8 cellular contexts compared by ENCODE assay signal in genomic region chr1:66371233-66372005, GRCh38.
A peak's percentile ranks its signal among the peaks of the same experiment; 100 is the strongest.
DNase-seq lines count a peak whose midpoint lies in the region; ATAC-seq and TF ChIP-seq lines count a peak whose summit lies in the region.

No MANE protein-coding gene starts in this region.

- H3K4me3 Mint-ChIP-seq in activated CD8-positive, alpha-beta memory T cell treated with anti-CD3 and anti-CD28 coated beads, Interleukin-2, amount 10 ng/mL, durations not matched to agents 7 days and 5 days, result peak overlapping the region; percentile 13

- TF ChIP-seq CTCF in smooth muscle cell (IDR thresholded peaks at IDR 0.05; ENCODE audit: borderline replicate concordance, insufficient read depth, poor library complexity, severe bottlenecking), result no peak

- no peaks in the 10 kb centered on the region for H3K27me3 ChIP-seq in smooth muscle cell (ENCODE audit: low read depth)

- no peaks in the 10 kb centered on the region for H3K9me3 Mint-ChIP-seq in activated CD8-positive, alpha-beta memory T cell treated with anti-CD3 and anti-CD28 coated beads, Interleukin-2, amount 10 ng/mL, durations not matched to agents 7 days and 5 days (ENCODE audit: low read depth)

- peaks cover 70% of the 10 kb centered on the region for H3K36me3 Mint-ChIP-seq in activated CD8-positive, alpha-beta memory T cell treated with anti-CD3 and anti-CD28 coated beads, Interleukin-2, amount 10 ng/mL, durations not matched to agents 7 days and 5 days

- no peaks in the 10 kb centered on the region for H3K79me2 ChIP-seq in smooth muscle cell (ENCODE audit: low read depth)

- no peak overlapping the region for H2AFZ ChIP-seq in smooth muscle cell (ENCODE audit: low read depth)

- no peaks in the 10 kb centered on the region for H3K9me3 ChIP-seq in smooth muscle cell (replicated peaks; ENCODE audit: low read depth)

- no peak for ATAC-seq in activated CD8-positive, alpha-beta memory T cell treated with anti-CD3 and anti-CD28 coated beads, Interleukin-2, amount 10 ng/mL, durations not matched to agents 7 days and 5 days
- ATAC-seq in esophagus mucosa, result peak; percentile 43

- H3K27me3 Mint-ChIP-seq in activated CD8-positive, alpha-beta memory T cell treated with anti-CD3 and anti-CD28 coated beads, Interleukin-2, amount 10 ng/mL, durations not matched to agents 7 days and 5 days, result no peaks in the 10 kb centered on the region

- H4K20me1 ChIP-seq in smooth muscle cell (ENCODE audit: low read depth), result no peaks in the 10 kb centered on the region

- H3K4me2 ChIP-seq in smooth muscle cell, result peak overlapping the region; percentile 62

- peaks cover 19% of the 10 kb centered on the region for H3K36me3 ChIP-seq in smooth muscle cell (ENCODE audit: low read depth)

- H3K4me3 ChIP-seq in smooth muscle cell, result no peak overlapping the region

- CTCF ChIA-PET in activated CD8-positive, alpha-beta memory T cell treated with anti-CD3 and anti-CD28 coated beads, Interleukin-2, amount 10 ng/mL, durations not matched to agents 7 days and 5 days (lab: Charles Lee), result interaction anchor here (1.4 to 1.8 kb wide), 4 partner anchors 20 to 128 kb away, joined by 4 to 5 read pairs (median 4); no protein-coding TSS in a partner anchor

- H3K4me1 Mint-ChIP-seq in activated CD8-positive, alpha-beta memory T cell treated with anti-CD3 and anti-CD28 coated beads, Interleukin-2, amount 10 ng/mL, durations not matched to agents 7 days and 5 days, result peaks cover 76% of the 10 kb centered on the region

- H3K27ac Mint-ChIP-seq in activated CD8-positive, alpha-beta memory T cell treated with anti-CD3 and anti-CD28 coated beads, Interleukin-2, amount 10 ng/mL, durations not matched to agents 7 days and 5 days, result peak overlapping the region; percentile 82

- H3K9ac ChIP-seq in smooth muscle cell (ENCODE audit: low read depth), result peak overlapping the region; percentile 30

- WGBS in smooth muscle cell (ENCODE audit: low lambda C conversion rate), result 37% methylated on average over 7 of the region's 7 CpGs

- no peak for DNase-seq in activated CD8-positive, alpha-beta memory T cell treated with anti-CD3 and anti-CD28 coated beads, Interleukin-2, amount 10 ng/mL, durations not matched to agents 7 days and 5 days
- DNase-seq in activated CD8-positive, alpha-beta memory T cell treated with anti-CD3 and anti-CD28 coated beads, Interleukin-2, amount 50 U/mL, for 48 hours, result no peak
- DNase-seq in LHCN-M2 (ENCODE audit: low read depth) (peak; percentile 40), smooth muscle cell (lab: John Stamatoyannopoulos, UW; ENCODE audit: unreplicated experiment) (no peak), SHP77 treated with DMSO at 0.1 percent for 48 hours (lab: John Stamatoyannopoulos, UW) (no peak), NCI-H2107 treated with DMSO at 0.1 percent for 48 hours (lab: John Stamatoyannopoulos, UW; ENCODE audit: unreplicated experiment) (no peak), NCI-H1092 (lab: John Stamatoyannopoulos, UW) (no peak)

- H3F3A ChIP-seq in smooth muscle cell (ENCODE audit: low read depth), result peaks cover 23% of the 10 kb centered on the region

- peak overlapping the region; percentile 83 for H3K27ac ChIP-seq in smooth muscle cell (ENCODE audit: low read depth)

- H3K4me1 ChIP-seq in smooth muscle cell (ENCODE audit: low read depth), result peaks cover 17% of the 10 kb centered on the region
